In the genomic region with DNA sequence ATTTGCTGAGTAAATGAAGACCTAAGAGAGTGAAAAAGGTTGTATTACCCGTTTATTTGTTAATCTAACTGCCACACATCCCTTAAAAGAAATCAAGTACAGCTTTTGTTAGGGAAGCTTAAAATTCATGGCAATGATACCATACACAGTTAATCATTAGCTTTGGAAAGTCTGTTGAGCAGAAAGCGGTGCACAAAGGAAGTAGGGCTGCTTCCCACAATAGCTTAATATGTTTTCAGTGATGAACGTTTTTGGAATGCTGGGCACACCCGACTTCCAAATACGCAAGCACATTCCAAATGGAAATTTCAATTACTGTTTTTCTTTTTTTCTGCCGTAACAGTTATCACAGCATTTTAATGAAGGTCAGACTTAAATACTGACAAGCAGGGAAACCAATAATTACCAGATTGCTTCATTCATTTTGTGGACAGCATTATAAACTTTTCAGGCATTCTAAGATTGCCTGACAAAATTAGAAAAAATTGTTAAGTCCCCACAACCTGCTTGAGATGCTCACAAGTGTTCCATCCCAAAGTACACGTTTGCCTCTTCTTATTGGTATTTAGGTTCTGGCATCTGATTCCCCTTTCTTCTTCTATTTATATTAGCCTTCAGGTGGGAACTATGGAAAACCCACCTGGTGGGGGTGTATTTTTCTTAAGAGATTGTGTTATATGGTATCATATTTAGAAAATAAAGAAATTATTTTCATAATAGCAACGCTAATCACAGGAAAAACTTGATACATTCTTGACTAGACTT, we compare ENCODE assay signal across 8 cellular contexts. TPM values are rescaled to one million over a fixed set of nuclear protein-coding genes. Genes with fewer than 3 reads are reported as not detected.
DNase-seq lines count a peak whose midpoint lies in the region; ATAC-seq, FAIRE-seq and TF ChIP-seq lines count a peak whose summit lies in the region.

No MANE protein-coding gene starts in this region.

- H3K4me2 ChIP-seq in hepatocyte, result peak overlapping the region; percentile 70

- H3K36me3 ChIP-seq in hepatocyte (replicated peaks; ENCODE audit: insufficient read depth, low read depth), result no peaks in the 10 kb centered on the region

- peak overlapping the region; percentile 74 for H3K27ac ChIP-seq in hepatocyte

- WGBS in hepatocyte (ENCODE audit: low lambda C conversion rate, missing lambda C conversion rate), result 56% methylated on average over 8 of the region's 8 CpGs

- H3K9me3 Mint-ChIP-seq in activated B cell treated with CpG ODN at 0.5 μM for 24 hours (no peaks in the 10 kb centered on the region), CD14-positive monocyte (peaks cover 0 to 2% (median 0%) of the 10 kb centered on the region in 7 donors)

- no peaks in the 10 kb centered on the region for H3K9me3 ChIP-seq in hepatocyte (ENCODE audit: low read depth)

- no peak overlapping the region for H3K27ac Mint-ChIP-seq in activated B cell treated with CpG ODN at 0.5 μM for 24 hours
- H3K27ac Mint-ChIP-seq in CD14-positive monocyte, result peak overlapping the region in 2 of 7 donors; percentile 92 to 95

- H3K79me2 ChIP-seq in hepatocyte, result peaks cover 31% of the 10 kb centered on the region

- peaks cover 14% of the 10 kb centered on the region for H3K4me1 Mint-ChIP-seq in activated B cell treated with CpG ODN at 0.5 μM for 24 hours
- peaks cover 25% of the 10 kb centered on the region for H3K4me1 Mint-ChIP-seq in CD14-positive monocyte

- H3K36me3 Mint-ChIP-seq in activated B cell treated with CpG ODN at 0.5 μM for 24 hours (ENCODE audit: low read depth), result peaks cover 5% of the 10 kb centered on the region
- H3K36me3 Mint-ChIP-seq in CD14-positive monocyte, result peaks cover 0 to 6% of the 10 kb centered on the region in 2 donors

- POLR2A ChIA-PET in activated B cell treated with CpG ODN at 0.5 μM for 24 hours (lab: Charles Lee), result interaction anchor here (0.7 to 1.3 kb wide), 2 partner anchors 35 to 38 kb away, joined by 3 to 8 read pairs; partner anchors contain the start of gene NCEH1

- H4K20me1 ChIP-seq in hepatocyte (ENCODE audit: insufficient read depth, poor library complexity, severe bottlenecking), result no peaks in the 10 kb centered on the region

- H3K9me2 ChIP-seq in hepatocyte (replicated peaks; ENCODE audit: insufficient read depth), result no peaks in the 10 kb centered on the region

- TF ChIP-seq CTCF in activated B cell treated with CpG ODN at 0.5 μM for 24 hours (IDR thresholded peaks at IDR 0.05), result no peak
- TF ChIP-seq CTCF in hepatocyte (IDR thresholded peaks at IDR 0.05; ENCODE audit: poor library complexity), result no peak
- TF ChIP-seq CTCF in CD14-positive monocyte (IDR thresholded peaks at IDR 0.05), result no peak

- H3K4me1 ChIP-seq in hepatocyte (ENCODE audit: insufficient read depth), result no peaks in the 10 kb centered on the region

- H2AFZ ChIP-seq in hepatocyte, result peak overlapping the region; percentile 9

- CTCF ChIA-PET in activated B cell treated with CpG ODN at 0.5 μM for 24 hours (lab: Charles Lee), result interaction anchor here (0.7 to 1.7 kb wide), 3 partner anchors 9 to 77 kb away, joined by 3 to 5 read pairs (median 3); partner anchors contain the start of gene NCEH1

- H3K4me3 Mint-ChIP-seq in activated B cell treated with CpG ODN at 0.5 μM for 24 hours (peak overlapping the region; percentile 99), CD14-positive monocyte (peak overlapping the region in 1 of 2 donors; percentile 99)

- no peak for FAIRE-seq in GM12892 (lab: Jason Lieb, UNC)

- intact Hi-C loops in activated B cell treated with CpG ODN at 0.5 μM for 24 hours (cut with micrococcal nuclease) (no loop called here), sciatic nerve (cut with DNase I) (no loop called here), CD14-positive monocyte (cut with micrococcal nuclease) (no loop called here)

- H3K27me3 Mint-ChIP-seq in activated B cell treated with CpG ODN at 0.5 μM for 24 hours (no peaks in the 10 kb centered on the region), CD14-positive monocyte (ENCODE audit: low read depth in 3 of 3) (peaks cover 0 to 5% (median 2%) of the 10 kb centered on the region in 3 donors)

- DNase-seq in Ammon's horn (ENCODE audit: low spot score), result peak; percentile 31
- peak; percentile 86 for DNase-seq in HS-27A (ENCODE audit: low read depth)
- no peak for DNase-seq in activated B cell treated with CpG ODN at 0.5 μM for 24 hours
- DNase-seq in hepatocyte (ENCODE audit: low spot score), result peak; percentile 38
- DNase-seq in sciatic nerve (ENCODE audit: low spot score), result no peak
- no peak for DNase-seq in activated CD8-positive, alpha-beta memory T cell treated with anti-CD3 and anti-CD28 coated beads for 24 hours
- DNase-seq in CD14-positive monocyte (ENCODE audit: low spot score), result no peak
- DNase-seq in GM12892 (ENCODE audit: insufficient read length), result no peak

- no peak for ATAC-seq in activated B cell treated with CpG ODN at 0.5 μM for 24 hours (ENCODE audit: low read depth)
- peak; percentile 47 for ATAC-seq in sciatic nerve

- no peak for TF ChIP-seq POLR2A in GM12892 (IDR thresholded peaks at IDR 0.05; ENCODE audit: low read depth, low read length)

- H3K4me3 ChIP-seq in hepatocyte, result no peak overlapping the region

- no peaks in the 10 kb centered on the region for H3K27me3 ChIP-seq in hepatocyte

RNA-seq across cellular contexts. Expression of gene ECT2, which starts 1.1 kb away (rescaled TPM):
- total RNA-seq in activated B cell treated with CpG ODN at 0.5 μM for 24 hours, result 5.0 and 6.3 TPM in 2 replicates
- total RNA-seq in hepatocyte, result 11.2 and 16.7 TPM in 2 replicates
- polyA plus RNA-seq in hepatocyte, result 5.7 and 9.3 TPM in 2 replicates
- total RNA-seq in sciatic nerve, result 11.9 TPM
- polyA plus RNA-seq in CD14-positive monocyte, result 1 to 10 TPM; 2.6 to 3.3 TPM
- 14.7 TPM for polyA plus RNA-seq in GM12892 (2012; ENCODE audit: missing spikeins)

RNA-seq across cellular contexts. Expression of gene NCEH1, which starts 38.5 kb away (rescaled TPM):
- 4.5 and 4.9 TPM in 2 replicates for total RNA-seq in activated B cell treated with CpG ODN at 0.5 μM for 24 hours
- 10.4 and 10.5 TPM in 2 replicates for total RNA-seq in hepatocyte
- polyA plus RNA-seq in hepatocyte, result 3.3 and 4.7 TPM in 2 replicates
- total RNA-seq in sciatic nerve, result 10.1 TPM
- 10 to 100 TPM; 20.7 to 23.9 TPM for polyA plus RNA-seq in CD14-positive monocyte
- polyA plus RNA-seq in GM12892 (2012; ENCODE audit: missing spikeins), result 2.4 TPM

Comparison
In these comparisons a context has a peak if more than half of its experiments do, and no peak if none do; other contexts are left out.
1. DNase-seq: peak in Ammon's horn (single experiment), HS-27A (single experiment) and hepatocyte (single experiment); none in activated B cell treated with CpG ODN at 0.5 μM for 24 hours (single experiment), sciatic nerve (single experiment), activated CD8-positive, alpha-beta memory T cell treated with anti-CD3 and anti-CD28 coated beads for 24 hours (single experiment), CD14-positive monocyte (single experiment) and GM12892 (single experiment).